In the genomic region with DNA sequence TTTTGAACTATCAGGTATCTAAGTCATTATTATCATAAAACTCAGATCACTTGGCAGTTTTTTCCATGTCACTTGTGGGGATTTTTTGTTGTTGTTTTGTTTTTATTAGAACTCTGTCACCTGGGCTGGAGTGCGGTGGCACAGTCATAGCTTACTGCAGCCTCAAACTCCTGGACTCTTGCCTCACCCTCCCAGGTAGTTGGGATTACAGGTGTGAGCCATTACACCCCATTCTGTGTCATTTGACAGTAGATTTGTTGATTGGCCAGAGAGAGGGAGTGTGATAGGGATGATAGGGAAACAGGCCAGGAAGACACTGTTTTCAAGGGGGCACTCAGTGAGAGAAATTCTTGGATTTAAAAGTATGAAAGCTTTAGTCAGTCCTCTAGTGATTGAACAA, we compare ENCODE assay signal across 11 cellular contexts.
DNase-seq lines count a peak whose midpoint lies in the region; ATAC-seq lines count a peak whose summit lies in the region.
"Had no signal": no experiment of that assay in that cellular context is flagged by ENCODE, and none has a peak within 500 bp of the region (broad histone marks: within the 10 kb centered on the region; RNA-seq: fewer than 3 reads in every experiment).

No MANE protein-coding gene starts in this region.

- H3K9me3 ChIP-seq in BLaER1 (no peaks in the 10 kb centered on the region), HUES48 (ENCODE audit: control insufficient read depth, insufficient read depth, low read length) (no peaks in the 10 kb centered on the region), muscle layer of colon (ENCODE audit: low read length) (no peaks in the 10 kb centered on the region)

- peaks cover 79% of the 10 kb centered on the region for H3K4me1 ChIP-seq in BLaER1
- H3K4me1 ChIP-seq in HUES48 (ENCODE audit: control insufficient read depth, insufficient read depth, low read length): peaks cover 71% of the 10 kb centered on the region
- H3K4me1 ChIP-seq in muscle layer of colon (ENCODE audit: insufficient read depth, low read length): peaks cover 74% of the 10 kb centered on the region

- peak overlapping the region; percentile 94 for H3K4me3 Mint-ChIP-seq in central memory CD8-positive, alpha-beta T cell
- H3K4me3 Mint-ChIP-seq: neural crest cell had no signal

- H3K36me3 ChIP-seq in BLaER1 (peaks cover 16% of the 10 kb centered on the region), HUES48 (ENCODE audit: control insufficient read depth, insufficient read depth, low read length) (no peaks in the 10 kb centered on the region), muscle layer of colon (ENCODE audit: insufficient read depth, low read length) (no peaks in the 10 kb centered on the region)
- H3K36me3 ChIP-seq: WERI-Rb-1 had no signal

- peak overlapping the region; percentile 92 for H3K4me2 ChIP-seq in BLaER1

- no peaks in the 10 kb centered on the region for H3K27me3 ChIP-seq in BLaER1
- H3K27me3 ChIP-seq in HUES48 (ENCODE audit: control insufficient read depth, insufficient read depth, low read length): no peaks in the 10 kb centered on the region
- H3K27me3 ChIP-seq in muscle layer of colon (ENCODE audit: control insufficient read depth in 1 of 2, insufficient read depth in 2 of 2, low read length in 2 of 2): no peaks in the 10 kb centered on the region

- H3K27ac ChIP-seq in BLaER1: peak overlapping the region; percentile 75
- peak overlapping the region; percentile 44 for H3K27ac ChIP-seq in HUES48 (ENCODE audit: low read depth, low read length)
- H3K27ac ChIP-seq in muscle layer of colon (ENCODE audit: low read depth, low read length): peak overlapping the region; percentile 6

- H3K36me3 Mint-ChIP-seq in central memory CD8-positive, alpha-beta T cell (ENCODE audit: insufficient read depth): peaks cover 29% of the 10 kb centered on the region

- DNase-seq in central memory CD8-positive, alpha-beta T cell (ENCODE audit: low spot score in 2 of 2): no peak
- DNase-seq in NOMO-1 treated with DMSO at 0.1 percent for 48 hours (lab: John Stamatoyannopoulos, UW; ENCODE audit: unreplicated experiment): no peak
- DNase-seq in hepatic stellate cell (ENCODE audit: low spot score): no peak
- DNase-seq in NK-92 (lab: John Stamatoyannopoulos, UW; ENCODE audit: unreplicated experiment): no peak
- DNase-seq in AG08396 (ENCODE audit: low spot score): no peak
- DNase-seq: stimulated activated CD4-positive, alpha-beta T cell treated with anti-CD3 and anti-CD28 coated beads, Interleukin-1b, Interleukin-23, amount 100 ng/mL, for 48 hours; WERI-Rb-1 had no signal

- peaks cover 70% of the 10 kb centered on the region for H3K4me1 Mint-ChIP-seq in central memory CD8-positive, alpha-beta T cell

- H3K27me3 Mint-ChIP-seq in central memory CD8-positive, alpha-beta T cell: no peaks in the 10 kb centered on the region

- H3K4me3 ChIP-seq in BLaER1 (peak overlapping the region; percentile 62; the same call in 1 of the 2 replicates), HUES48 (ENCODE audit: low read depth, low read length) (no peak overlapping the region), muscle layer of colon (ENCODE audit: low read depth in 1 of 2, low read length in 2 of 2) (no peak overlapping the region)

- H3K9ac ChIP-seq in BLaER1 (peak overlapping the region; percentile 38; the same call in 1 of the 2 replicates), HUES48 (ENCODE audit: low read depth, low read length) (no peak overlapping the region), muscle layer of colon (ENCODE audit: low read length) (no peak overlapping the region)

- H4K20me1 ChIP-seq in BLaER1: peaks cover 47% of the 10 kb centered on the region

- peak overlapping the region; percentile 97 for H3K27ac Mint-ChIP-seq in central memory CD8-positive, alpha-beta T cell (ENCODE audit: low read depth)

- ATAC-seq in central memory CD8-positive, alpha-beta T cell (replicated peaks; ENCODE audit: extremely low read depth, poor library complexity, severe bottlenecking): no peak

- H3K9me3 Mint-ChIP-seq in central memory CD8-positive, alpha-beta T cell: no peaks in the 10 kb centered on the region
- H3K9me3 Mint-ChIP-seq: neural crest cell had no signal

Comparison
In these comparisons a context has a peak if more than half of its experiments do, and no peak if none do; other contexts are left out.
1. H3K27ac ChIP-seq: peak in every context shown above with its lines; median percentile 75 in BLaER1; 44 in HUES48; 6 in muscle layer of colon.